Comparison of ENCODE assay signal across 7 cellular contexts in genomic region chr13:85228692-85229091, GRCh38.
"Had no signal": no experiment of that assay in that cellular context is flagged by ENCODE, and none has a peak within 500 bp of the region (broad histone marks: within the 10 kb centered on the region; RNA-seq: fewer than 3 reads in every experiment).

No MANE protein-coding gene starts in this region.

- H3K9me3 ChIP-seq: HAP-1 had no signal

- H3K27ac ChIP-seq: KMS-11 had no signal

- H3K9ac ChIP-seq: KMS-11 had no signal

- H3K4me1 Mint-ChIP-seq: GM23338 had no signal

- H3K4me3 ChIP-seq: GM23338, HAP-1 had no signal

- H3K9me3 Mint-ChIP-seq: GM23338, HFFc6 had no signal

- DNase-seq: H7, HFFc6, KBM-7 had no signal

- ATAC-seq: GM23338, HCT116 had no signal

- H3K27ac Mint-ChIP-seq: GM23338, HFFc6 had no signal

- H3K4me3 Mint-ChIP-seq: GM23338, HFFc6 had no signal

- H2AFZ ChIP-seq: GM23338 had no signal

- H3K4me2 ChIP-seq: GM23338, KMS-11 had no signal

- H3K36me3 ChIP-seq: HAP-1 had no signal
